13 cellular contexts compared by ENCODE assay signal in genomic region chr10:119441921-119442757, GRCh38.
DNase-seq lines count a peak whose midpoint lies in the region; ATAC-seq and TF ChIP-seq lines count a peak whose summit lies in the region.
"Had no signal": no experiment of that assay in that cellular context is flagged by ENCODE, and none has a peak within 500 bp of the region (broad histone marks: within the 10 kb centered on the region; RNA-seq: fewer than 3 reads in every experiment).

No MANE protein-coding gene starts in this region.

- no peaks in the 10 kb centered on the region for H3K9me3 ChIP-seq in left ventricle myocardium inferior (replicated peaks)

- intact Hi-C loops in left ventricle myocardium inferior (cut with micrococcal nuclease): loop anchor here (5.0 kb wide), 1 partner anchor 240 kb away; no protein-coding TSS in a partner anchor

- peaks cover 47% of the 10 kb centered on the region for H3K4me1 ChIP-seq in left ventricle myocardium inferior

- H3K27me3 ChIP-seq in left ventricle myocardium inferior (ENCODE audit: low read depth): no peaks in the 10 kb centered on the region

- peaks cover 4% of the 10 kb centered on the region for H3K36me3 Mint-ChIP-seq in stimulated activated effector memory CD8-positive, alpha-beta T cell treated with anti-CD3 and anti-CD28 coated beads, Interleukin-12 subunit alpha, Interleukin-12 subunit beta, amount 100 ng/mL, for 72 hours

- no peak for ATAC-seq in stimulated activated effector memory CD8-positive, alpha-beta T cell treated with anti-CD3 and anti-CD28 coated beads, Interleukin-12 subunit alpha, Interleukin-12 subunit beta, amount 100 ng/mL, for 72 hours
- no peak for ATAC-seq in GM21723 (IDR thresholded peaks at IDR 0.05; ENCODE audit: unreplicated experiment)
- no peak for ATAC-seq in HG03097 (IDR thresholded peaks at IDR 0.05; ENCODE audit: low FRiP score, unreplicated experiment)
- ATAC-seq in GM18519 (IDR thresholded peaks at IDR 0.05; ENCODE audit: low FRiP score, unreplicated experiment): no peak
- ATAC-seq: left lobe of liver had no signal

- peak overlapping the region; percentile 86 for H3K27ac ChIP-seq in left ventricle myocardium inferior (replicated peaks)
- H3K27ac ChIP-seq: WERI-Rb-1 had no signal

- DNase-seq in NCI-H1092 (lab: John Stamatoyannopoulos, UW) (peak; percentile 18), left ventricle myocardium inferior (no peak), OCI-M2 (lab: John Stamatoyannopoulos, UW; ENCODE audit: unreplicated experiment) (no peak)
- DNase-seq in stimulated activated effector memory CD8-positive, alpha-beta T cell treated with anti-CD3 and anti-CD28 coated beads, Interleukin-12 subunit alpha, Interleukin-12 subunit beta, amount 100 ng/mL, for 72 hours (ENCODE audit: low spot score in 2 of 2): no peak
- DNase-seq: H7, NCI-H1417 treated with DMSO at 0.1 percent for 48 hours, RPMI8226, WERI-Rb-1 had no signal

- H3K9me3 Mint-ChIP-seq in stimulated activated effector memory CD8-positive, alpha-beta T cell treated with anti-CD3 and anti-CD28 coated beads, Interleukin-12 subunit alpha, Interleukin-12 subunit beta, amount 100 ng/mL, for 72 hours: no peaks in the 10 kb centered on the region

- TF ChIP-seq CTCF in GM12872 (IDR thresholded peaks at IDR 0.05; ENCODE audit: insufficient read depth, low read depth, low read length): peak; percentile 12; the same call in 1 of the 3 replicates
- no peak for TF ChIP-seq CTCF in left ventricle myocardium inferior (IDR thresholded peaks at IDR 0.05; ENCODE audit: borderline replicate concordance)

- peaks cover 69% of the 10 kb centered on the region for H3K36me3 ChIP-seq in left ventricle myocardium inferior

- no peak overlapping the region for H3K4me3 Mint-ChIP-seq in stimulated activated effector memory CD8-positive, alpha-beta T cell treated with anti-CD3 and anti-CD28 coated beads, Interleukin-12 subunit alpha, Interleukin-12 subunit beta, amount 100 ng/mL, for 72 hours

- peak overlapping the region; percentile 34 for H3K27ac Mint-ChIP-seq in stimulated activated effector memory CD8-positive, alpha-beta T cell treated with anti-CD3 and anti-CD28 coated beads, Interleukin-12 subunit alpha, Interleukin-12 subunit beta, amount 100 ng/mL, for 72 hours

- H3K4me3 ChIP-seq in left ventricle myocardium inferior: no peak overlapping the region

- H3K4me1 Mint-ChIP-seq in stimulated activated effector memory CD8-positive, alpha-beta T cell treated with anti-CD3 and anti-CD28 coated beads, Interleukin-12 subunit alpha, Interleukin-12 subunit beta, amount 100 ng/mL, for 72 hours: peaks cover 14% of the 10 kb centered on the region
